In the genomic region with DNA sequence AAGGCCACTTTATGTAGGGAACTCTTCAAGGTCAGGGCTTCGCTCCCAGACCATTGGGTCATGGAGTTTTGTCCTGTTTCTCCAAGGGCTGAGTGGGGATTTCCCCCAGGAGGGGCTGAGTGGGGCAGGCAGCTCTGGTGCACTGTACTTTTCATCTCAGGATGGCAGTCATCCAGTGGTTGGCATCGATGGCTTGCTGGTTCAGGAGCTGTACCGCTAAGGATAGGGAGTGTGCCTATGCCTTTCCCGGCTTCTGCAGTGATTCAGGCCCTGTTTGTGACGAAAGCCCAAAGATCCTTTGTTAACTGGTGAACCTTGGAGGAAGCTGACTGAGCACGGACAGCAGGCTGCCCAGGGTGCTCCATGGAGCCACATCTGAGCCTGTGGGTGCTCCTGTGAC, we compare ENCODE assay signal across 23 cellular contexts.
DNase-seq lines count a peak whose midpoint lies in the region; ATAC-seq and TF ChIP-seq lines count a peak whose summit lies in the region.
"Had no signal": no experiment of that assay in that cellular context is flagged by ENCODE, and none has a peak within 500 bp of the region (broad histone marks: within the 10 kb centered on the region; RNA-seq: fewer than 3 reads in every experiment).

No MANE protein-coding gene starts in this region.

- H3K27me3 ChIP-seq in right cardiac atrium (ENCODE audit: control insufficient read depth, insufficient read depth) (no peaks in the 10 kb centered on the region), left ventricle myocardium inferior (ENCODE audit: low read depth) (no peaks in the 10 kb centered on the region), testis (no peaks in the 10 kb centered on the region), sigmoid colon (no peaks in the 10 kb centered on the region), HAP-1 (ENCODE audit: low read depth) (no peaks in the 10 kb centered on the region)
- H3K27me3 ChIP-seq: BE2C, SJSA1 had no signal

- H3K27ac ChIP-seq in right cardiac atrium (ENCODE audit: low read length) (no peak overlapping the region), left ventricle myocardium inferior (replicated peaks) (peak overlapping the region; percentile 11), testis (peak overlapping the region in 1 of 2 donors; percentile 28), sigmoid colon (no peak overlapping the region)
- H3K27ac ChIP-seq: HL-60, SJSA1 had no signal

- TF ChIP-seq POLR2A in testis (IDR thresholded peaks at IDR 0.05) (no peak), sigmoid colon (IDR thresholded peaks at IDR 0.05) (no peak)

- no peak for DNase-seq in Right ventricle myocardium superior
- DNase-seq in right cardiac atrium, result no peak
- DNase-seq in left ventricle myocardium inferior, result no peak
- peak; percentile 45 for DNase-seq in testis
- no peak for DNase-seq in sigmoid colon
- no peak for DNase-seq in HAP-1 (ENCODE audit: low spot score in 2 of 2)
- no peak for DNase-seq in HCEC 1CT
- DNase-seq: 8988T; ACHN; BE2C; Calu3; CD8-positive, alpha-beta memory T cell; DMS79 treated with DMSO at 0.1 percent for 48 hours; GF-D8; NCI-H1092; NCI-H1417 treated with DMSO at 0.1 percent for 48 hours; NCI-H1694 treated with DMSO at 0.1 percent for 48 hours; NCI-H2081; NCI-H2227 treated with DMSO at 0.1 percent for 48 hours; NCI-H510A; NCI-H748 treated with DMSO at 0.1 percent for 48 hours had no signal

- TF ChIP-seq EP300 in sigmoid colon (IDR thresholded peaks at IDR 0.05), result no peak

- no peak for TF ChIP-seq CTCF in left ventricle myocardium inferior (IDR thresholded peaks at IDR 0.05; ENCODE audit: borderline replicate concordance)
- TF ChIP-seq CTCF in testis (IDR thresholded peaks at IDR 0.05), result no peak
- TF ChIP-seq CTCF in sigmoid colon (IDR thresholded peaks at IDR 0.05), result no peak

- H3K4me1 ChIP-seq in right cardiac atrium (ENCODE audit: control insufficient read depth, insufficient read depth, low read length), result peaks cover 8% of the 10 kb centered on the region
- H3K4me1 ChIP-seq in left ventricle myocardium inferior, result peaks cover 54% of the 10 kb centered on the region
- H3K4me1 ChIP-seq in testis, result peaks cover 46% of the 10 kb centered on the region
- H3K4me1 ChIP-seq in sigmoid colon, result peaks cover 0 to 20% (median 15%) of the 10 kb centered on the region in 4 donors
- no peaks in the 10 kb centered on the region for H3K4me1 ChIP-seq in HAP-1
- H3K4me1 ChIP-seq: BE2C had no signal

- H3K4me3 ChIP-seq in right cardiac atrium (ENCODE audit: low read length), result no peak overlapping the region
- H3K4me3 ChIP-seq in left ventricle myocardium inferior, result no peak overlapping the region
- H3K4me3 ChIP-seq in testis, result no peak overlapping the region
- no peak overlapping the region for H3K4me3 ChIP-seq in sigmoid colon
- no peak overlapping the region for H3K4me3 ChIP-seq in HAP-1
- H3K4me3 ChIP-seq: SJSA1 had no signal

- intact Hi-C loops in Right ventricle myocardium superior (cut with DNase I), result no loop called here
- intact Hi-C loops in right cardiac atrium (cut with DNase I), result no loop called here
- intact Hi-C loops in left ventricle myocardium inferior (cut with micrococcal nuclease), result no loop called here
- intact Hi-C loops in testis (cut with DNase I; ENCODE audit: low total_unique reads), result no loop called here
- intact Hi-C loops in sigmoid colon (cut with DNase I), result no loop called here

- no peaks in the 10 kb centered on the region for H3K9me3 ChIP-seq in right cardiac atrium (ENCODE audit: control insufficient read depth, low read length)
- no peaks in the 10 kb centered on the region for H3K9me3 ChIP-seq in left ventricle myocardium inferior (replicated peaks)
- no peaks in the 10 kb centered on the region for H3K9me3 ChIP-seq in testis
- H3K9me3 ChIP-seq in sigmoid colon, result no peaks in the 10 kb centered on the region
- no peaks in the 10 kb centered on the region for H3K9me3 ChIP-seq in HAP-1
- H3K9me3 ChIP-seq: BE2C, SJSA1 had no signal

- H3K36me3 ChIP-seq in left ventricle myocardium inferior (no peaks in the 10 kb centered on the region), testis (ENCODE audit: low read depth, missing control alignments) (no peaks in the 10 kb centered on the region), sigmoid colon (no peaks in the 10 kb centered on the region), HAP-1 (replicated peaks) (no peaks in the 10 kb centered on the region)
- H3K36me3 ChIP-seq: BE2C, SJSA1 had no signal

- peak; percentile 66 for ATAC-seq in Right ventricle myocardium superior (ENCODE audit: poor library complexity)
- ATAC-seq in right cardiac atrium, result no peak

- in situ Hi-C loops in HAP-1 (cut with MboI; ENCODE audit: low sequenced_read_pairs), result no loop called here

- 91% methylated on average over 6 of the region's 6 CpGs for WGBS in right cardiac atrium
- WGBS in testis, 2 donors, result 50 to 83% methylated on average over 6 of the region's 6 CpGs
- WGBS in sigmoid colon, 2 donors, result 92% methylated on average over 6 of the region's 6 CpGs
